Comparison of ENCODE assay signal across 11 cellular contexts in genomic region chr11:112255075-112255739, GRCh38. TPM values are rescaled to one million over a fixed set of nuclear protein-coding genes. Genes with fewer than 3 reads are reported as not detected.
DNase-seq lines count a peak whose midpoint lies in the region; ATAC-seq and TF ChIP-seq lines count a peak whose summit lies in the region.
"Had no signal": no experiment of that assay in that cellular context is flagged by ENCODE, and none has a peak within 500 bp of the region (broad histone marks: within the 10 kb centered on the region; RNA-seq: fewer than 3 reads in every experiment).

No MANE protein-coding gene starts in this region.

- POLR2A ChIA-PET in SK-N-SH (lab: Yijun Ruan, JAX) = no interaction called here
- POLR2A ChIA-PET in CD8-positive, alpha-beta T cell (lab: Charles Lee) = no interaction called here

- H3K79me2 ChIP-seq in SK-N-SH (ENCODE audit: insufficient read depth) = no peaks in the 10 kb centered on the region
- H3K79me2 ChIP-seq in smooth muscle cell (ENCODE audit: low read depth) = no peaks in the 10 kb centered on the region

- H3K9me2 ChIP-seq in SK-N-SH = no peaks in the 10 kb centered on the region

- no peak overlapping the region for H3K27ac Mint-ChIP-seq in CD8-positive, alpha-beta T cell

- H3K9me3 Mint-ChIP-seq in CD8-positive, alpha-beta T cell = no peaks in the 10 kb centered on the region

- H3K27me3 Mint-ChIP-seq in CD8-positive, alpha-beta T cell (ENCODE audit: low read depth) = no peaks in the 10 kb centered on the region

- H3K27ac ChIP-seq in SK-N-SH (ENCODE audit: low read depth in 2 of 2, low read length in 1 of 2) (no peak overlapping the region), smooth muscle cell (ENCODE audit: low read depth) (peak overlapping the region; percentile 31), suprapubic skin (no peak overlapping the region)
- no peak overlapping the region for H3K27ac ChIP-seq in CD8-positive, alpha-beta T cell (ENCODE audit: low read depth, low read length)

- H3K4me3 Mint-ChIP-seq in CD8-positive, alpha-beta T cell = no peak overlapping the region

- TF ChIP-seq RAD21 in SK-N-SH (IDR thresholded peaks at IDR 0.05; ENCODE audit: low read length) = no peak

- TF ChIP-seq CTCF in SK-N-SH (IDR thresholded peaks at IDR 0.05) (no peak), smooth muscle cell (IDR thresholded peaks at IDR 0.05; ENCODE audit: borderline replicate concordance, insufficient read depth, poor library complexity, severe bottlenecking) (no peak), suprapubic skin (IDR thresholded peaks at IDR 0.05) (no peak)
- TF ChIP-seq CTCF in CD8-positive, alpha-beta T cell (IDR thresholded peaks at IDR 0.05) = no peak

- WGBS in SK-N-SH (ENCODE audit: low lambda C conversion rate) = 73% methylated on average over 15 of the region's 15 CpGs
- 24% methylated on average over 12 of the region's 15 CpGs for WGBS in smooth muscle cell (ENCODE audit: low lambda C conversion rate)
- 69% methylated on average over 15 of the region's 15 CpGs for WGBS in suprapubic skin

- H3K4me3 ChIP-seq in SK-N-SH (ENCODE audit: low read depth in 2 of 2, low read length in 1 of 2) = no peak overlapping the region
- no peak overlapping the region for H3K4me3 ChIP-seq in smooth muscle cell
- H3K4me3 ChIP-seq in suprapubic skin = no peak overlapping the region
- no peak overlapping the region for H3K4me3 ChIP-seq in CD8-positive, alpha-beta T cell (ENCODE audit: low read depth, low read length)
- H3K4me3 ChIP-seq: lung had no signal

- peak; percentile 38 for ATAC-seq in SK-N-SH treated with all-trans-retinoic acid at 6 μM for 48 hours
- ATAC-seq in CD8-positive, alpha-beta T cell = no peak

- H3K36me3 ChIP-seq in SK-N-SH (replicated peaks in 1 of 2; ENCODE audit: control insufficient read depth in 1 of 2, insufficient read depth in 2 of 2, low read length in 1 of 2) (no peaks in the 10 kb centered on the region), smooth muscle cell (ENCODE audit: low read depth) (no peaks in the 10 kb centered on the region), suprapubic skin (no peaks in the 10 kb centered on the region)
- H3K36me3 ChIP-seq in CD8-positive, alpha-beta T cell (ENCODE audit: insufficient read depth, low read length) = no peaks in the 10 kb centered on the region

- H3F3A ChIP-seq in SK-N-SH (replicated peaks; ENCODE audit: insufficient read depth) = no peaks in the 10 kb centered on the region
- peaks cover 8% of the 10 kb centered on the region for H3F3A ChIP-seq in smooth muscle cell (ENCODE audit: low read depth)

- no peaks in the 10 kb centered on the region for H3K27me3 ChIP-seq in SK-N-SH (ENCODE audit: insufficient read depth)
- H3K27me3 ChIP-seq in smooth muscle cell (ENCODE audit: low read depth) = no peaks in the 10 kb centered on the region
- H3K27me3 ChIP-seq in suprapubic skin = no peaks in the 10 kb centered on the region
- H3K27me3 ChIP-seq in CD8-positive, alpha-beta T cell (ENCODE audit: insufficient read depth, low read length) = no peaks in the 10 kb centered on the region

- no peaks in the 10 kb centered on the region for H3K9me3 ChIP-seq in SK-N-SH
- no peaks in the 10 kb centered on the region for H3K9me3 ChIP-seq in smooth muscle cell (replicated peaks; ENCODE audit: low read depth)
- no peaks in the 10 kb centered on the region for H3K9me3 ChIP-seq in suprapubic skin
- no peaks in the 10 kb centered on the region for H3K9me3 ChIP-seq in CD8-positive, alpha-beta T cell (ENCODE audit: low read length)

- intact Hi-C loops in CD8-positive, alpha-beta T cell (cut with DNase I, micrococcal nuclease) = no loop called here

- H3K4me1 Mint-ChIP-seq in CD8-positive, alpha-beta T cell (ENCODE audit: low read depth) = no peaks in the 10 kb centered on the region

- H3K36me3 Mint-ChIP-seq in CD8-positive, alpha-beta T cell = peaks cover 2% of the 10 kb centered on the region

- no peaks in the 10 kb centered on the region for H4K20me1 ChIP-seq in SK-N-SH (ENCODE audit: insufficient read depth)
- no peaks in the 10 kb centered on the region for H4K20me1 ChIP-seq in smooth muscle cell (ENCODE audit: low read depth)

- no peak overlapping the region for H3K9ac ChIP-seq in SK-N-SH
- no peak overlapping the region for H3K9ac ChIP-seq in smooth muscle cell (ENCODE audit: low read depth)

- TF ChIP-seq POLR2A in suprapubic skin (IDR thresholded peaks at IDR 0.05) = no peak

- TF ChIP-seq EP300 in SK-N-SH (IDR thresholded peaks at IDR 0.05; ENCODE audit: borderline replicate concordance in 1 of 2, low read depth in 1 of 2, low read length in 1 of 2) = no peak
- no peak for TF ChIP-seq EP300 in suprapubic skin (IDR thresholded peaks at IDR 0.05)

- H2AFZ ChIP-seq in SK-N-SH (ENCODE audit: low read depth) = no peak overlapping the region
- H2AFZ ChIP-seq in smooth muscle cell (ENCODE audit: low read depth) = no peak overlapping the region

- H3K4me1 ChIP-seq in SK-N-SH (ENCODE audit: control insufficient read depth in 1 of 2, insufficient read depth in 2 of 2, low read depth in 1 of 2, low read length in 1 of 2) (no peaks in the 10 kb centered on the region), smooth muscle cell (ENCODE audit: low read depth) (no peaks in the 10 kb centered on the region), suprapubic skin (no peaks in the 10 kb centered on the region)
- no peaks in the 10 kb centered on the region for H3K4me1 ChIP-seq in CD8-positive, alpha-beta T cell (ENCODE audit: insufficient read depth, low read length)

- H3K4me2 ChIP-seq in SK-N-SH (no peak overlapping the region), smooth muscle cell (peak overlapping the region; percentile 70)

- no peak for DNase-seq in SK-N-SH
- DNase-seq in SHP77 treated with DMSO at 0.1 percent for 48 hours (lab: John Stamatoyannopoulos, UW) = peak; percentile 29
- peak; percentile 92 for DNase-seq in fibroblast of peridontal ligament (ENCODE audit: extremely low read depth)
- DNase-seq in smooth muscle cell (lab: John Stamatoyannopoulos, UW; ENCODE audit: unreplicated experiment) = no peak
- no peak for DNase-seq in suprapubic skin (ENCODE audit: low spot score in 2 of 2)
- DNase-seq in activated CD8-positive, alpha-beta memory T cell treated with anti-CD3 and anti-CD28 coated beads for 24 hours = no peak
- DNase-seq in CD8-positive, alpha-beta T cell = no peak
- DNase-seq: activated CD4-positive, alpha-beta T cell treated with anti-CD3 and anti-CD28 coated beads for 48 hours had no signal

- CTCF ChIA-PET in SK-N-SH (lab: Yijun Ruan, JAX) = interaction anchor here (0.8 to 1.5 kb wide), 2 partner anchors 25 to 36 kb away, joined by 3 to 6 read pairs; no protein-coding TSS in a partner anchor
- CTCF ChIA-PET in CD8-positive, alpha-beta T cell (lab: Charles Lee) = no interaction called here

TF ChIP-seq in SK-N-SH treated with all-trans-retinoic acid at 6 μM for 48 hours, 23 proteins besides CTCF, POLR2A, EP300 and RAD21:
- TF ChIP-seq ZNF8 (CRISPR knock-in tag; IDR thresholded peaks at IDR 0.05) (no peak), ZNF565 (CRISPR knock-in tag; conservative IDR thresholded peaks at IDR 0.05; ENCODE audit: low read depth) (no peak), ESRRG (CRISPR knock-in tag; IDR thresholded peaks at IDR 0.05) (no peak), SNAI2 (CRISPR knock-in tag; IDR thresholded peaks at IDR 0.05) (no peak), TOX (CRISPR knock-in tag; IDR thresholded peaks at IDR 0.05; ENCODE audit: borderline replicate concordance) (no peak), GLIS3 (CRISPR knock-in tag; IDR thresholded peaks at IDR 0.05) (no peak)

TF ChIP-seq in SK-N-SH, 30 proteins besides CTCF, POLR2A, EP300 and RAD21 (continues in another document):
- TF ChIP-seq FOXJ3 (CRISPR knock-in tag; IDR thresholded peaks at IDR 0.05) = no peak
- TF ChIP-seq EZH2phosphoT487 (IDR thresholded peaks at IDR 0.05; ENCODE audit: borderline replicate concordance, low read depth) = no peak
- TF ChIP-seq TAF1 (IDR thresholded peaks at IDR 0.05; ENCODE audit: borderline replicate concordance, low read depth, low read length) = no peak
- TF ChIP-seq FOXM1 (IDR thresholded peaks at IDR 0.05; ENCODE audit: low read depth) = no peak
- TF ChIP-seq SMC3 (IDR thresholded peaks at IDR 0.05; ENCODE audit: low read depth, low read length) = no peak
- no peak for TF ChIP-seq TCF12 (IDR thresholded peaks at IDR 0.05)
- TF ChIP-seq NRF1 (IDR thresholded peaks at IDR 0.05; ENCODE audit: low read depth, low read length) = no peak
- TF ChIP-seq JUND (IDR thresholded peaks at IDR 0.05) = no peak
- no peak for TF ChIP-seq POLR2AphosphoS5 (IDR thresholded peaks at IDR 0.05; ENCODE audit: low read depth, low read length)
- TF ChIP-seq ELF1 (IDR thresholded peaks at IDR 0.05) = no peak
- no peak for TF ChIP-seq RXRA (IDR thresholded peaks at IDR 0.05; ENCODE audit: borderline replicate concordance, low read depth)
- TF ChIP-seq, protein P1, sequence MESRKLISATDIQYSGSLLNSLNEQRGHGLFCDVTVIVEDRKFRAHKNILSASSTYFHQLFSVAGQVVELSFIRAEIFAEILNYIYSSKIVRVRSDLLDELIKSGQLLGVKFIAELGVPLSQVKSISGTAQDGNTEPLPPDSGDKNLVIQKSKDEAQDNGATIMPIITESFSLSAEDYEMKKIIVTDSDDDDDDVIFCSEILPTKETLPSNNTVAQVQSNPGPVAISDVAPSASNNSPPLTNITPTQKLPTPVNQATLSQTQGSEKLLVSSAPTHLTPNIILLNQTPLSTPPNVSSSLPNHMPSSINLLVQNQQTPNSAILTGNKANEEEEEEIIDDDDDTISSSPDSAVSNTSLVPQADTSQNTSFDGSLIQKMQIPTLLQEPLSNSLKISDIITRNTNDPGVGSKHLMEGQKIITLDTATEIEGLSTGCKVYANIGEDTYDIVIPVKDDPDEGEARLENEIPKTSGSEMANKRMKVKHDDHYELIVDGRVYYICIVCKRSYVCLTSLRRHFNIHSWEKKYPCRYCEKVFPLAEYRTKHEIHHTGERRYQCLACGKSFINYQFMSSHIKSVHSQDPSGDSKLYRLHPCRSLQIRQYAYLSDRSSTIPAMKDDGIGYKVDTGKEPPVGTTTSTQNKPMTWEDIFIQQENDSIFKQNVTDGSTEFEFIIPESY (IDR thresholded peaks at IDR 0.05; ENCODE audit: borderline replicate concordance, low read depth) = no peak

RNA-seq across cellular contexts. Expression of gene PLET1, which starts 5.5 kb away (rescaled TPM):
- polyA plus RNA-seq in SK-N-SH (2012; rRNA removed) (not detected in 2 replicates), smooth muscle cell (0.15 TPM in 1 of 2 replicates, not detected in the other)
- not detected in 2 replicates for polyA plus RNA-seq in SK-N-SH (2012; cell fraction: cytosol; rRNA removed)
- polyA plus RNA-seq in SK-N-SH (2012; cell fraction: nucleus; rRNA removed) = not detected in 2 replicates
- total RNA-seq in smooth muscle cell (not detected in 2 replicates), suprapubic skin (not detected)
- not detected for total RNA-seq in CD8-positive, alpha-beta T cell
- total RNA-seq: lung had no signal
- polyA plus RNA-seq: BJ, lung had no signal

RNA-seq across cellular contexts. Expression of gene PTS, which starts 29.0 kb away (rescaled TPM):
- polyA plus RNA-seq in SK-N-SH (2012; rRNA removed) = 50.0 and 54.0 TPM in 2 replicates
- polyA plus RNA-seq in SK-N-SH (2012; cell fraction: cytosol; rRNA removed) = 59.5 and 76.1 TPM in 2 replicates
- polyA plus RNA-seq in SK-N-SH (2012; cell fraction: nucleus; rRNA removed) = 34.1 and 63.7 TPM in 2 replicates
- total RNA-seq in smooth muscle cell = 70.9 and 77.4 TPM in 2 replicates
- polyA plus RNA-seq in smooth muscle cell = 75.4 and 102 TPM in 2 replicates
- 10 to 100 TPM; 22.1 to 39.2 (median 32.5) TPM for total RNA-seq in suprapubic skin
- total RNA-seq in CD8-positive, alpha-beta T cell = 10 to 100 TPM; 83.5 to 87.9 TPM

Comparison
In these comparisons a context has a peak if more than half of its experiments do, and no peak if none do; other contexts are left out.
1. DNase-seq: peak in SHP77 treated with DMSO at 0.1 percent for 48 hours (single experiment) and fibroblast of peridontal ligament (single experiment); none in SK-N-SH (single experiment), smooth muscle cell (single experiment), suprapubic skin (0 of 2), activated CD8-positive, alpha-beta memory T cell treated with anti-CD3 and anti-CD28 coated beads for 24 hours (single experiment) and CD8-positive, alpha-beta T cell (0 of 7).